ENCODE assay signal across 8 cellular contexts in the genomic region with DNA sequence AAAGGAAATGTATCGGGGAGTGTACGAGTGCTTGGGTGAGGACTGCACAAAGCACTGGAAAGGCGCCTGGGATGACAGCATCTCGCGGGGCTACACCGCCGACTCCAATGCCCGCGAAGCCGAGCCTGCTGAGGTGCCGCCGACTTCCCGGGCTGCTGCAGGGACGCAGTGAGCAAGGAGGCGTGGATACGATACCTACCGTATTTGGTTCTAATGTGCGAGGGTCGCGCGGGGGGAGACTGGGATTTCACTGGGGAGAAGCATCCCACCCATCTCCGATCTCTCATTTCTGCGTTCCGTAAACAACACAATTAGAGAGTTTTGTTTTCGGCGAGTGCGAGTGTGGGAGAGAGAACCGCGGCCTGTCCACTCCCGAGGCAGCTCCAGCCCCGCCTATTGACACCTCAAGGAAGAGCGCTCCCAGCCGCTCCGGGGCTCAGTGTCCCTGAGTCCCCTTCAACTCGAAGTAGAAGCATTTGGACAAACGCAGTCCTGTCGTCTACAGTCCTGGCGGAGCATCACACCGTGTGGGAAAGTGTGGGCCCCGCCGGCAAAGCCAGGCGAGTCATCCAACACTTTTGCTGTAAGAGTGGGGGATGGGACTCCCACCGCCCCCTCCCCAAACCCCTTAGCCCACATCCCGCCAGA. TPM values are rescaled to one million over a fixed set of nuclear protein-coding genes. Genes with fewer than 3 reads are reported as not detected.
DNase-seq lines count a peak whose midpoint lies in the region; ATAC-seq and TF ChIP-seq lines count a peak whose summit lies in the region.

No MANE protein-coding gene starts in this region.

- H3K4me1 ChIP-seq in Caco-2 (peaks cover 3% of the 10 kb centered on the region; the same call in 1 of the 2 replicates), HUES48 (ENCODE audit: control insufficient read depth, insufficient read depth, low read length) (peaks cover 61% of the 10 kb centered on the region)

- TF ChIP-seq CTCF in Caco-2 (IDR thresholded peaks at IDR 0.05; ENCODE audit: insufficient read depth in 1 of 2, low read depth in 1 of 2, low read length in 1 of 2, severe bottlenecking in 1 of 2, unreplicated experiment in 1 of 2) = no peak
- no peak for TF ChIP-seq CTCF in GM20000 (IDR thresholded peaks at IDR 0.05; ENCODE audit: extremely low read depth, missing control alignments)
- no peak for TF ChIP-seq CTCF in VCaP (conservative IDR thresholded peaks at IDR 0.05)
- no peak for TF ChIP-seq CTCF in fibroblast of mammary gland (conservative IDR thresholded peaks at IDR 0.05; ENCODE audit: control insufficient read depth, insufficient read depth, low read depth, low read length)
- no peak for TF ChIP-seq CTCF in neural crest cell (conservative IDR thresholded peaks at IDR 0.05)

- H3K27ac ChIP-seq in HUES48 (ENCODE audit: low read depth, low read length) (peak overlapping the region; percentile 23), VCaP (peak overlapping the region; percentile 47; the same call in 1 of the 2 replicates)

- H3K4me3 ChIP-seq in Caco-2 (ENCODE audit: low read depth, low read length) (peak overlapping the region; percentile 54), HUES48 (ENCODE audit: low read depth, low read length) (peak overlapping the region; percentile 74), fibroblast of mammary gland (ENCODE audit: control insufficient read depth, low read depth, low read length) (peak overlapping the region; percentile 19)

- CTCF ChIA-PET in Caco-2 (lab: Charles Lee) = interaction anchor here (2.2 kb wide), 1 partner anchor 513 kb away, joined by 19 read pairs; no protein-coding TSS in a partner anchor

- intact Hi-C loops in Caco-2 (cut with micrococcal nuclease; ENCODE audit: unreplicated experiment) = loop anchor here (1.0 to 10.0 kb wide), 5 partner anchors 273 to 797 kb away; no protein-coding TSS in a partner anchor

- no peaks in the 10 kb centered on the region for H3K36me3 ChIP-seq in Caco-2 (ENCODE audit: control insufficient read depth, insufficient read depth, low read length)
- no peaks in the 10 kb centered on the region for H3K36me3 ChIP-seq in HUES48 (ENCODE audit: control insufficient read depth, insufficient read depth, low read length)

- DNase-seq in Caco-2 (peak; percentile 37 to 46), GM20000 (ENCODE audit: low spot score) (peak; percentile 59), fibroblast of mammary gland (ENCODE audit: low read depth) (no peak), neural crest cell (ENCODE audit: low read depth, low spot score) (no peak)
- no peak for DNase-seq in NK-92 treated with Interleukin-12 subunit alpha and Interleukin-12 subunit beta, amount 100 ng/mL, for 24 hours (lab: John Stamatoyannopoulos, UW)

- BruUV-seq in Caco-2 (replicated peaks; lab: Mats Ljungman, UMichigan) = no TSS peak

- H3K9me3 Mint-ChIP-seq in Caco-2 (ENCODE audit: unreplicated experiment) (no peaks in the 10 kb centered on the region), neural crest cell (no peaks in the 10 kb centered on the region)

- POLR2A ChIA-PET in Caco-2 (lab: Charles Lee) = interaction anchor here (0.6 kb wide), 1 partner anchor 102 kb away, joined by 10 read pairs; no protein-coding TSS in a partner anchor

- H3K27me3 ChIP-seq in Caco-2 (replicated peaks; ENCODE audit: control insufficient read depth, insufficient read depth, low read length) (peaks cover 2% of the 10 kb centered on the region), HUES48 (ENCODE audit: control insufficient read depth, insufficient read depth, low read length) (peaks cover 84% of the 10 kb centered on the region)

- H3K27me3 Mint-ChIP-seq in Caco-2 (ENCODE audit: insufficient read depth, unreplicated experiment) (peaks cover 8% of the 10 kb centered on the region), neural crest cell (ENCODE audit: low read depth) (peaks cover 91% of the 10 kb centered on the region)

- no peak for ATAC-seq in HG03159 (IDR thresholded peaks at IDR 0.05; ENCODE audit: unreplicated experiment)

- H3K4me3 Mint-ChIP-seq in Caco-2 (ENCODE audit: unreplicated experiment) = peak overlapping the region; percentile 87
- H3K4me3 Mint-ChIP-seq in neural crest cell = peak overlapping the region; percentile 91

- no peaks in the 10 kb centered on the region for H3K9me3 ChIP-seq in Caco-2
- no peaks in the 10 kb centered on the region for H3K9me3 ChIP-seq in HUES48 (ENCODE audit: control insufficient read depth, insufficient read depth, low read length)

- H3K27ac Mint-ChIP-seq in Caco-2 (ENCODE audit: unreplicated experiment) (peak overlapping the region; percentile 4), neural crest cell (ENCODE audit: unreplicated experiment) (peak overlapping the region; percentile 9)

- no peaks in the 10 kb centered on the region for H3K36me3 Mint-ChIP-seq in Caco-2 (ENCODE audit: insufficient read depth, unreplicated experiment)
- H3K36me3 Mint-ChIP-seq in neural crest cell (ENCODE audit: low read depth) = no peaks in the 10 kb centered on the region

- no peak overlapping the region for H3K9ac ChIP-seq in HUES48 (ENCODE audit: low read depth, low read length)

- H3K4me1 Mint-ChIP-seq in Caco-2 (ENCODE audit: low read depth, unreplicated experiment) (no peaks in the 10 kb centered on the region), neural crest cell (peaks cover 44% of the 10 kb centered on the region)

RNA-seq across cellular contexts. Expression of a gene that starts 1.8 kb away (rescaled TPM):
- 27.0 and 27.6 TPM in 2 replicates for total RNA-seq in Caco-2 (2022)
- total RNA-seq in neural crest cell = 1.1 and 2.9 TPM in 2 replicates

Comparison
In these comparisons a context has a peak if more than half of its experiments do, and no peak if none do; other contexts are left out.
1. DNase-seq: peak in Caco-2 (2 of 2) and GM20000 (single experiment); none in fibroblast of mammary gland (single experiment), neural crest cell (single experiment) and NK-92 treated with Interleukin-12 subunit alpha and Interleukin-12 subunit beta, amount 100 ng/mL, for 24 hours (single experiment).
2. H3K4me3 ChIP-seq: peak in every context shown above with its lines; median percentile 74 in HUES48; 54 in Caco-2; 19 in fibroblast of mammary gland.